In genomic region chr2:188976545-188977268, GRCh38 we compare ENCODE assay signal across 10 cellular contexts. TPM values are rescaled to one million over a fixed set of nuclear protein-coding genes. Genes with fewer than 3 reads are reported as not detected.
DNase-seq lines count a peak whose midpoint lies in the region; ATAC-seq and TF ChIP-seq lines count a peak whose summit lies in the region.
"Had no signal": no experiment of that assay in that cellular context is flagged by ENCODE, and none has a peak within 500 bp of the region (broad histone marks: within the 10 kb centered on the region; RNA-seq: fewer than 3 reads in every experiment).

No MANE protein-coding gene starts in this region.

- H3K4me2 ChIP-seq in mesenchymal stem cell (ENCODE audit: low read length, poor library complexity, severe bottlenecking) (peak overlapping the region; percentile 70), MM.1S (ENCODE audit: low read depth, low read length) (no peak overlapping the region)

- H3K79me1 ChIP-seq in mesenchymal stem cell (replicated peaks; ENCODE audit: low read length, poor library complexity, severe bottlenecking), result no peaks in the 10 kb centered on the region

- no peak overlapping the region for H2BK15ac ChIP-seq in mesenchymal stem cell (ENCODE audit: low read depth, poor library complexity, severe bottlenecking)

- H3K4ac ChIP-seq in mesenchymal stem cell (ENCODE audit: low read depth in 1 of 2, low read length in 2 of 2), result no peak overlapping the region

- no peak overlapping the region for H4K91ac ChIP-seq in mesenchymal stem cell (ENCODE audit: low read length)

- no peak overlapping the region for H2BK5ac ChIP-seq in mesenchymal stem cell (ENCODE audit: low read depth, low read length, poor library complexity, severe bottlenecking)

- no peak overlapping the region for H3K23ac ChIP-seq in mesenchymal stem cell (ENCODE audit: low read length in 2 of 2)

- H3K9me2 ChIP-seq in MM.1S (replicated peaks; ENCODE audit: insufficient read depth, low read length), result no peaks in the 10 kb centered on the region

- H2BK12ac ChIP-seq in mesenchymal stem cell (ENCODE audit: low read length in 2 of 2), result no peak overlapping the region

- no peaks in the 10 kb centered on the region for H3K4me1 ChIP-seq in mesenchymal stem cell (ENCODE audit: control insufficient read depth, insufficient read depth, low read depth, low read length)
- no peaks in the 10 kb centered on the region for H3K4me1 ChIP-seq in MM.1S (ENCODE audit: low read length)

- no peak overlapping the region for H2BK120ac ChIP-seq in mesenchymal stem cell (ENCODE audit: low read depth, low read length)

- ATAC-seq in Right ventricle myocardium superior (ENCODE audit: poor library complexity) (peak; percentile 34), Right ventricle myocardium inferior (no peak), GM18858 (IDR thresholded peaks at IDR 0.05; ENCODE audit: unreplicated experiment) (no peak)

- no peak overlapping the region for H4K8ac ChIP-seq in mesenchymal stem cell (ENCODE audit: low read length)

- intact Hi-C loops in Right ventricle myocardium superior (cut with DNase I) (loop anchor here (5.0 kb wide), 1 partner anchor 189 kb away; no protein-coding TSS in a partner anchor), Right ventricle myocardium inferior (cut with DNase I) (no loop called here)

- H3K79me2 ChIP-seq in MM.1S (ENCODE audit: low read length), result no peaks in the 10 kb centered on the region

- H3K27me3 ChIP-seq in mesenchymal stem cell (ENCODE audit: control insufficient read depth in 1 of 2, insufficient read depth in 1 of 2, low read length in 2 of 2) (no peaks in the 10 kb centered on the region), MM.1S (replicated peaks; ENCODE audit: insufficient read depth, low read length) (no peaks in the 10 kb centered on the region)

- H3K36me3 ChIP-seq in mesenchymal stem cell (ENCODE audit: control insufficient read depth in 1 of 2, insufficient read depth in 2 of 2, low read depth in 1 of 2, low read length in 2 of 2) (peaks cover 0 to 20% of the 10 kb centered on the region in 2 experiments), MM.1S (replicated peaks; ENCODE audit: insufficient read depth, low read length) (no peaks in the 10 kb centered on the region)

- 0% methylated on average over 3 of the region's 8 CpGs for WGBS in mesenchymal stem cell

- H3K27ac ChIP-seq in mesenchymal stem cell (ENCODE audit: low read length, poor library complexity, severe bottlenecking) (peak overlapping the region; percentile 90), MM.1S (ENCODE audit: low read length) (no peak overlapping the region)

- no peak overlapping the region for H3K18ac ChIP-seq in mesenchymal stem cell (ENCODE audit: low read depth in 1 of 2, low read length in 2 of 2)

- H3K9me3 ChIP-seq in mesenchymal stem cell (ENCODE audit: control insufficient read depth, low read length) (no peaks in the 10 kb centered on the region), MM.1S (replicated peaks; ENCODE audit: insufficient read depth, low read length) (no peaks in the 10 kb centered on the region)

- no peak for DNase-seq in Right ventricle myocardium superior
- no peak for DNase-seq in Right ventricle myocardium inferior (ENCODE audit: missing footprints)
- peak; percentile 73 for DNase-seq in dedifferentiated amniotic fluid mesenchymal stem cell (ENCODE audit: extremely low spot score)
- peak; percentile 70 for DNase-seq in mesenchymal stem cell
- DNase-seq in MM.1S, result no peak
- no peak for DNase-seq in UCSD-AML1 (lab: John Stamatoyannopoulos, UW; ENCODE audit: unreplicated experiment)
- DNase-seq in NK-92 treated with Interleukin-12 subunit alpha and Interleukin-12 subunit beta, amount 100 ng/mL, for 24 hours (lab: John Stamatoyannopoulos, UW), result no peak
- DNase-seq: CD4-positive, alpha-beta T cell had no signal

- H4K20me1 ChIP-seq in MM.1S (ENCODE audit: insufficient read depth, low read length), result no peaks in the 10 kb centered on the region

- H3K9ac ChIP-seq in mesenchymal stem cell (ENCODE audit: low read length) (peak overlapping the region; percentile 99), MM.1S (ENCODE audit: low read length) (no peak overlapping the region)

- no peak overlapping the region for H3K14ac ChIP-seq in mesenchymal stem cell (ENCODE audit: low read length in 2 of 2)

- H3F3A ChIP-seq in MM.1S (ENCODE audit: insufficient read depth, low read length), result no peaks in the 10 kb centered on the region

- no peak for TF ChIP-seq CTCF in MM.1S (IDR thresholded peaks at IDR 0.05; ENCODE audit: low read length)

- no peak overlapping the region for H2AFZ ChIP-seq in mesenchymal stem cell (ENCODE audit: low read depth, low read length)
- H2AFZ ChIP-seq in MM.1S (ENCODE audit: low read length), result no peak overlapping the region

- peak overlapping the region in 1 of 2 experiments; percentile 94 for H3K4me3 ChIP-seq in mesenchymal stem cell (ENCODE audit: insufficient read depth in 1 of 2, low read depth in 1 of 2, low read length in 2 of 2)
- no peak overlapping the region for H3K4me3 ChIP-seq in MM.1S (ENCODE audit: low read length)

- no peak overlapping the region for H2AK5ac ChIP-seq in mesenchymal stem cell (ENCODE audit: low read length, severe bottlenecking)

RNA-seq across cellular contexts. Expression of gene COL3A1, which starts 2.5 kb away (rescaled TPM):
- total RNA-seq in Right ventricle myocardium superior (47.0 TPM), Right ventricle myocardium inferior (72.7 TPM)
- polyA plus RNA-seq in mesenchymal stem cell (2013, experiment 1 of 2), result 3,787 TPM
- polyA plus RNA-seq in mesenchymal stem cell (2013, experiment 2 of 2), result 4,096 TPM
- total RNA-seq: CD4-positive, alpha-beta T cell; T-helper 2 cell treated with Interferon-gamma antibody and Interleukin-4, amounts not matched to agents 100 ng/mL and 5 ng/mL, for 36 hours had no signal

Comparison
In these comparisons a context has a peak if more than half of its experiments do, and no peak if none do; other contexts are left out.
1. DNase-seq: peak in dedifferentiated amniotic fluid mesenchymal stem cell (single experiment) and mesenchymal stem cell (single experiment); none in Right ventricle myocardium superior (single experiment), Right ventricle myocardium inferior (single experiment), MM.1S (single experiment), UCSD-AML1 (single experiment) and NK-92 treated with Interleukin-12 subunit alpha and Interleukin-12 subunit beta, amount 100 ng/mL, for 24 hours (single experiment).